ENCODE assay signal across 1 cellular context in genomic region chr5:141923443-141924313, GRCh38.
TF ChIP-seq lines count a peak whose summit lies in the region.

DELE1 (plus strand) TSS chr5:141923871; CDS start chr5:141923942, 71 bp downstream.

TF ChIP-seq in HepG2, 621 proteins besides CTCF, POLR2A, EP300 and RAD21 (continued from another document and continues in another):
- TF ChIP-seq IRF9 (CRISPR knock-in tag; IDR thresholded peaks at IDR 0.05; ENCODE audit: borderline replicate concordance) (peak; percentile 70; the same call in 1 of the 2 replicates), KLF6 (CRISPR knock-in tag; IDR thresholded peaks at IDR 0.05) (peak; percentile 81; the same call in 1 of the 2 replicates), CENPT (CRISPR knock-in tag; IDR thresholded peaks at IDR 0.05; ENCODE audit: low read depth) (no peak), GPN1 (CRISPR knock-in tag; IDR thresholded peaks at IDR 0.05; ENCODE audit: borderline replicate concordance) (no peak), ATF7-NPFF (CRISPR knock-in tag; IDR thresholded peaks at IDR 0.05; ENCODE audit: low read depth) (peak; percentile 59; the same call in 1 of the 2 replicates), PBX3 (CRISPR knock-in tag; IDR thresholded peaks at IDR 0.05; ENCODE audit: borderline replicate concordance) (no peak), BORCS8-MEF2B (CRISPR knock-in tag; IDR thresholded peaks at IDR 0.05) (peak; percentile 91), ZGPAT (CRISPR knock-in tag; IDR thresholded peaks at IDR 0.05) (peak; percentile 52; the same call in 1 of the 2 replicates), ZNF256 (CRISPR knock-in tag; conservative IDR thresholded peaks at IDR 0.05) (no peak; the same call in 1 of the 2 replicates), HOXA3 (CRISPR knock-in tag; IDR thresholded peaks at IDR 0.05) (peak; percentile 84; the same call in 1 of the 2 replicates), GFI1 (CRISPR knock-in tag; IDR thresholded peaks at IDR 0.05; ENCODE audit: borderline replicate concordance) (peak; percentile 58; the same call in 1 of the 2 replicates), CHCHD3 (CRISPR knock-in tag; IDR thresholded peaks at IDR 0.05) (no peak), HNF4G (IDR thresholded peaks at IDR 0.05; ENCODE audit: borderline replicate concordance, low read depth, low read length) (no peak), HNF4G (CRISPR knock-in tag; IDR thresholded peaks at IDR 0.05; ENCODE audit: borderline replicate concordance, low read depth) (peak; percentile 58; the same call in 1 of the 2 replicates), ZNF292 (CRISPR knock-in tag; IDR thresholded peaks at IDR 0.05; ENCODE audit: borderline replicate concordance, low read depth) (0 out of 2 replicates have a peak, but pooled peaks have one; percentile 28), KMT2A (CRISPR knock-in tag; IDR thresholded peaks at IDR 0.05) (peak; percentile 78), IKZF5 (CRISPR knock-in tag; IDR thresholded peaks at IDR 0.05) (0 out of 2 replicates have a peak, but pooled peaks have one; percentile 39), JUN (CRISPR knock-in tag; IDR thresholded peaks at IDR 0.05) (peak; percentile 66), ZBTB7B (CRISPR knock-in tag; IDR thresholded peaks at IDR 0.05) (peak; percentile 61; the same call in 1 of the 2 replicates), RBM39 (IDR thresholded peaks at IDR 0.05; ENCODE audit: low read depth, low read length, poor library complexity, severe bottlenecking) (no peak), FOXC1 (CRISPR knock-in tag; IDR thresholded peaks at IDR 0.05; ENCODE audit: borderline replicate concordance) (no peak), HOXD1 (CRISPR knock-in tag; IDR thresholded peaks at IDR 0.05) (peak; percentile 33; the same call in 1 of the 2 replicates), PRMT3 (CRISPR knock-in tag; IDR thresholded peaks at IDR 0.05; ENCODE audit: borderline replicate concordance, low read depth) (no peak), ZUFSP (CRISPR knock-in tag; IDR thresholded peaks at IDR 0.05; ENCODE audit: borderline replicate concordance) (no peak), HNF1A (IDR thresholded peaks at IDR 0.05; ENCODE audit: low read depth) (no peak), HNF1A (CRISPR knock-in tag; IDR thresholded peaks at IDR 0.05; ENCODE audit: borderline replicate concordance) (no peak; the same call in 1 of the 2 replicates), IRF2 (CRISPR knock-in tag; IDR thresholded peaks at IDR 0.05) (0 out of 2 replicates have a peak, but pooled peaks have one; percentile 24), HDAC6 (IDR thresholded peaks at IDR 0.05; ENCODE audit: low read depth, low read length) (no peak), MTA1 (CRISPR knock-in tag; IDR thresholded peaks at IDR 0.05; ENCODE audit: borderline replicate concordance) (0 out of 2 replicates have a peak, but pooled peaks have one; percentile 70), ZFP82 (CRISPR knock-in tag; IDR thresholded peaks at IDR 0.05; ENCODE audit: borderline replicate concordance) (no peak), ZNF839 (CRISPR knock-in tag; IDR thresholded peaks at IDR 0.05; ENCODE audit: borderline replicate concordance) (no peak), ZNF629 (CRISPR knock-in tag; conservative IDR thresholded peaks at IDR 0.05) (no peak), ZSCAN29 (CRISPR knock-in tag; conservative IDR thresholded peaks at IDR 0.05) (peak; percentile 92), MTERF4 (CRISPR knock-in tag; IDR thresholded peaks at IDR 0.05) (peak; percentile 84; the same call in 1 of the 2 replicates), AFF4 (CRISPR knock-in tag; IDR thresholded peaks at IDR 0.05) (no peak), BATF2 (CRISPR knock-in tag; IDR thresholded peaks at IDR 0.05) (no peak), ZBTB43 (CRISPR knock-in tag; conservative IDR thresholded peaks at IDR 0.05) (no peak), CERS6 (CRISPR knock-in tag; IDR thresholded peaks at IDR 0.05) (no peak), ATAD3A (CRISPR knock-in tag; IDR thresholded peaks at IDR 0.05) (no peak), SRSF4 (IDR thresholded peaks at IDR 0.05; ENCODE audit: low read depth, low read length, poor library complexity, severe bottlenecking) (no peak), ZNF549 (CRISPR knock-in tag; IDR thresholded peaks at IDR 0.05) (no peak), ZSCAN22 (CRISPR knock-in tag; IDR thresholded peaks at IDR 0.05) (peak; percentile 63; the same call in 1 of the 2 replicates)
